Comparison of ENCODE assay signal across 8 cellular contexts in the genomic region with DNA sequence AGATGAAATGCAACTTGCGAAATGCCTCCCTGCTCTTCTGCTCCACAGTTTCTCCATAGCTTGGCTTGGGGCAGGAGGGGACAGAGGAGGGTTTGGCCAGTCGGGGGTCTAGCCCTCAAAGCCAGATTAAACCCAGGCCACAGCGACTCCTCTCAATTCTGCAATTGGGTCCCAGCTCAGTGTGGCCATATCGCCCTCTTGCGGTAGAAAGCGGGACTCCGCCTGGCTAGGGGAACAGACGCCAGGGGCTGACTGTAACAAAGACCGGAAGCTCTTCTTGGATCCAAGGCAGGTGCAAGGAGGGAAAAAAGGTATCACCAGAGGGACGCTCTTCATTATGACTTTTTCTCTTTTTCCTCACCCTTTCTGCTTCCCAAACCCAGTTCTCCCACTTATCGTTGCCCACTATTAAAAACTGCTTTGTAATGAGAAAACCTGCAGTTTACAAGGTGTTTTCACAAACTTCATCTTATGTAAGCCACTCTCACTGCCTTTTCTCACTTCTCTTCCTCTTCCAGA. TPM values are rescaled to one million over a fixed set of nuclear protein-coding genes. Genes with fewer than 3 reads are reported as not detected.
DNase-seq lines count a peak whose midpoint lies in the region; ATAC-seq, FAIRE-seq and TF ChIP-seq lines count a peak whose summit lies in the region.

No MANE protein-coding gene starts in this region.

- no peaks in the 10 kb centered on the region for H3K9me3 ChIP-seq in keratinocyte (ENCODE audit: control insufficient read depth, low read depth, low read length)

- no peak overlapping the region for H3K4me2 ChIP-seq in keratinocyte (ENCODE audit: control insufficient read depth, extremely low read depth, insufficient read depth, low read depth, low read length)

- H4K20me1 ChIP-seq in keratinocyte (ENCODE audit: control insufficient read depth, extremely low read depth, insufficient read depth, low read length): no peaks in the 10 kb centered on the region

- H2AFZ ChIP-seq in keratinocyte (ENCODE audit: control insufficient read depth, low read length): no peak overlapping the region

- TF ChIP-seq CTCF in bronchial epithelial cell (IDR thresholded peaks at IDR 0.05; ENCODE audit: insufficient read depth, low read length, severe bottlenecking) (peak; percentile 99), keratinocyte (optimal IDR thresholded peaks at IDR 0.05 in 1 of 3, IDR thresholded peaks at IDR 0.05 in 1 of 3, conservative IDR thresholded peaks at IDR 0.05 in 1 of 3; ENCODE audit: extremely low read depth in 1 of 3, insufficient read depth in 2 of 3, low read length in 3 of 3) (peak; percentile 98 to 99 (median 99))

- H3K36me3 ChIP-seq in bronchial epithelial cell (ENCODE audit: control insufficient read depth, insufficient read depth, low read length): no peaks in the 10 kb centered on the region
- H3K36me3 ChIP-seq in keratinocyte (ENCODE audit: control insufficient read depth in 2 of 2, extremely low read depth in 1 of 2, insufficient read depth in 2 of 2, low read length in 2 of 2): no peaks in the 10 kb centered on the region

- H3K9ac ChIP-seq in keratinocyte (ENCODE audit: control insufficient read depth, extremely low read depth, insufficient read depth, low read length): no peak overlapping the region

- no peak for FAIRE-seq in bronchial epithelial cell (lab: Jason Lieb, UNC)
- peak; percentile 74 for FAIRE-seq in keratinocyte (lab: Jason Lieb, UNC)

- no peak overlapping the region for H3K4me3 ChIP-seq in bronchial epithelial cell (ENCODE audit: low read depth, low read length)
- no peak overlapping the region for H3K4me3 ChIP-seq in keratinocyte (ENCODE audit: control insufficient read depth in 2 of 3, extremely low read depth in 1 of 3, insufficient read depth in 2 of 3, low read depth in 1 of 3, low read length in 3 of 3)

- H3K27ac ChIP-seq in keratinocyte (ENCODE audit: control insufficient read depth, insufficient read depth, low read length): no peak overlapping the region

- peak; percentile 65 for DNase-seq in EL
- peak; percentile 60 for DNase-seq in NCI-H2171 (lab: John Stamatoyannopoulos, UW)
- peak; percentile 74 to 94 (median 85) for DNase-seq in activated CD4-positive, CD25-positive, alpha-beta regulatory T cell (lab: John Stamatoyannopoulos, UW)
- peak; percentile 60 for DNase-seq in bronchial epithelial cell (ENCODE audit: low read depth)
- DNase-seq in keratinocyte (ENCODE audit: low read depth, low spot score): no peak
- DNase-seq in stimulated activated CD4-positive, alpha-beta T cell treated with anti-CD3 and anti-CD28 coated beads, Interleukin-1b, Interleukin-23, amount 100 ng/mL, for 4 hours (ENCODE audit: low read depth in 2 of 2): peak; percentile 86 to 88

- dilution Hi-C loops in keratinocyte (cut with MboI; ENCODE audit: extremely low pct_ligation_motif_present, low sequenced_read_pairs): no loop called here

- H3K4me1 ChIP-seq in keratinocyte (ENCODE audit: control insufficient read depth, extremely low read depth, insufficient read depth, low read length): no peaks in the 10 kb centered on the region

- ATAC-seq in HG02885 (IDR thresholded peaks at IDR 0.05; ENCODE audit: poor library complexity, unreplicated experiment) (peak; percentile 76), GM19467 (IDR thresholded peaks at IDR 0.05; ENCODE audit: unreplicated experiment) (no peak)

- peaks cover 3% of the 10 kb centered on the region for H3K27me3 ChIP-seq in bronchial epithelial cell (ENCODE audit: control insufficient read depth, insufficient read depth, low read length)
- H3K27me3 ChIP-seq in keratinocyte (ENCODE audit: control insufficient read depth, extremely low read depth, insufficient read depth, low read length): no peaks in the 10 kb centered on the region

- no peaks in the 10 kb centered on the region for H3K79me2 ChIP-seq in keratinocyte (ENCODE audit: control insufficient read depth, insufficient read depth, low read length)

- H3K9me1 ChIP-seq in keratinocyte (ENCODE audit: control insufficient read depth, extremely low read depth, insufficient read depth, low read length): no peaks in the 10 kb centered on the region

RNA-seq across cellular contexts. Expression of gene TNPO3, which starts 36.6 kb away (rescaled TPM):
- 62.9 and 75.1 TPM in 2 replicates for total RNA-seq in bronchial epithelial cell
- polyA plus RNA-seq in keratinocyte: 28.8 to 45.3 TPM (median 35.1 TPM) in 3 replicates
- polyA plus RNA-seq in keratinocyte (2011; ENCODE audit: low read depth): 12.2 TPM
- 29.4 and 39.6 TPM in 2 replicates for polyA plus RNA-seq in keratinocyte (2011; cell fraction: cytosol; rRNA removed)
- 48.3 and 50.8 TPM in 2 replicates for polyA plus RNA-seq in keratinocyte (2011; cell fraction: nucleus; rRNA removed)
- 19.6 and 39.5 TPM in 2 replicates for polyA plus RNA-seq in keratinocyte (2012; ENCODE audit: low replicate concordance)
- 57.3 to 82.2 TPM (median 69.4 TPM) in 3 replicates for polyA minus RNA-seq in keratinocyte
- polyA minus RNA-seq in keratinocyte (2011; cell fraction: cytosol; rRNA and poly(A)+ RNA removed): 28.8 TPM
- polyA minus RNA-seq in keratinocyte (2011; cell fraction: nucleus; rRNA and poly(A)+ RNA removed): 40.7 and 67.1 TPM in 2 replicates

RNA-seq across cellular contexts. Expression of gene TSPAN33, which starts 53.0 kb away (rescaled TPM):
- total RNA-seq in bronchial epithelial cell: 1.3 and 1.7 TPM in 2 replicates
- 0.71 to 1.1 TPM (median 0.93 TPM) in 3 replicates for polyA plus RNA-seq in keratinocyte
- not detected for polyA plus RNA-seq in keratinocyte (2011; ENCODE audit: low read depth)
- 0.84 and 0.98 TPM in 2 replicates for polyA plus RNA-seq in keratinocyte (2011; cell fraction: cytosol; rRNA removed)
- polyA plus RNA-seq in keratinocyte (2011; cell fraction: nucleus; rRNA removed): 0.59 and 0.83 TPM in 2 replicates
- 0.24 and 0.84 TPM in 2 replicates for polyA plus RNA-seq in keratinocyte (2012; ENCODE audit: low replicate concordance)
- 1.9 to 3.7 TPM (median 2.3 TPM) in 3 replicates for polyA minus RNA-seq in keratinocyte
- polyA minus RNA-seq in keratinocyte (2011; cell fraction: cytosol; rRNA and poly(A)+ RNA removed): not detected
- polyA minus RNA-seq in keratinocyte (2011; cell fraction: nucleus; rRNA and poly(A)+ RNA removed): 0.21 and 0.47 TPM in 2 replicates
